ENCODE assay signal across 8 cellular contexts in the genomic region with DNA sequence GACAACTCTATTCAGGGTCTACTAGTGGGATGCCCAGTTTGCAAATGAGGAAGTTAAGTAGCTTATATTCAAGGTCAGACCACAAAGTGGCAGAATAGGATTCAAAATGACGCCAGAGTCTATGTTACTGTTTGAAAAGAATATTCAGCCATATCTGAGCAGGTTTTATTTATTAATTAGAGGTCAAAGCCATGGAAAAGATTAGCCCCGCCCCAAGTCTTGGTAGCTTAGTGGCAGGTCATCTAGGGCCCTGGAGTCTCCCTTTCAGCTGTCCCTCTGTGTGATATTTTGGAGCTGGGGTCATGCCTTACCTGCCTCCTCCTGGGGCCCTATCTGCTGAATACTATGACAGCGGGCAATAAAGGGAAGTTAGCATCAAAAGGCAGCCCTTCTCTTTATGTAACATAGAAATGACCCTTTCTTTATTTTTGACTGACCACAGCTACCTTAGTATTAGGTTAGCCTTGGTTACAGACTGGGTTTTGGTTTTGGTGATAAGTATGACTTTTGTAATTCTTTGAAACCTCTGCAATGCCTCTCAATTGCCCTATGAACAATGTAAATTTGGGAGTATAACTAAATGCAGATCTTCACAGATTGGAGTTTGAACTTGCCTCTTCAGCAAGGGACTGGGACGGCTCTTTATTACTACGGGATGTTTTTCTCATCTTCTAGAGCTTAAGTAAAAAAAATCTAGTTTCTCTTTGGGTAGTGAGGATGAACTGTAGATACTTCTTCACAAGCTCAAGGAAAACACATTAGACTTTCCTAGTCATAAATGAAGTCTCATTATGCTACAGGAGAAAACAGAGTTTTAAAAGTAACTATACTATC.
DNase-seq lines count a peak whose midpoint lies in the region; ATAC-seq, FAIRE-seq and TF ChIP-seq lines count a peak whose summit lies in the region.

No MANE protein-coding gene starts in this region.

- no peak overlapping the region for H3K4me3 ChIP-seq in KMS-11 (IDR thresholded peaks at IDR 0.05; ENCODE audit: insufficient read depth, low read depth, low read length)

- H3K27ac Mint-ChIP-seq in activated naive CD8-positive, alpha-beta T cell treated with anti-CD3 and anti-CD28 coated beads, Interleukin-2, amount 10 ng/mL, durations not matched to agents 7 days and 5 days: peak overlapping the region; percentile 96

- H2AFZ ChIP-seq in KMS-11 (ENCODE audit: low read depth): peak overlapping the region; percentile 45

- H3K4me2 ChIP-seq in KMS-11: peak overlapping the region; percentile 94

- no peak for TF ChIP-seq CTCF in KMS-11 (conservative IDR thresholded peaks at IDR 0.05; ENCODE audit: low read depth, low read length)

- peaks cover 77% of the 10 kb centered on the region for H3K4me1 Mint-ChIP-seq in activated naive CD8-positive, alpha-beta T cell treated with anti-CD3 and anti-CD28 coated beads, Interleukin-2, amount 10 ng/mL, durations not matched to agents 7 days and 5 days

- H3K27me3 Mint-ChIP-seq in activated naive CD8-positive, alpha-beta T cell treated with anti-CD3 and anti-CD28 coated beads, Interleukin-2, amount 10 ng/mL, durations not matched to agents 7 days and 5 days: no peaks in the 10 kb centered on the region

- H3K27me3 ChIP-seq in KMS-11 (ENCODE audit: insufficient read depth, low read depth): no peaks in the 10 kb centered on the region

- DNase-seq in GDM1 (lab: John Stamatoyannopoulos, UW) (peak; percentile 58), SW480 (ENCODE audit: low spot score) (no peak), urothelium cell line (ENCODE audit: low spot score) (no peak)
- DNase-seq in activated naive CD8-positive, alpha-beta T cell treated with anti-CD3 and anti-CD28 coated beads, Interleukin-2, amount 10 ng/mL, durations not matched to agents 7 days and 5 days: no peak
- DNase-seq in activated CD4-positive, CD25-positive, alpha-beta regulatory T cell treated with anti-CD3 and anti-CD28 coated beads, Interleukin-2, amount 50 U/mL, for 72 hours: no peak
- DNase-seq in activated CD4-positive, alpha-beta T cell treated with anti-CD3 and anti-CD28 coated beads for 4 hours: no peak

- H4K20me1 ChIP-seq in KMS-11 (ENCODE audit: insufficient read depth): no peaks in the 10 kb centered on the region

- no peaks in the 10 kb centered on the region for H3K36me3 ChIP-seq in KMS-11 (ENCODE audit: insufficient read depth)

- ATAC-seq in GM21447 (IDR thresholded peaks at IDR 0.05; ENCODE audit: unreplicated experiment): peak; percentile 38
- ATAC-seq in activated naive CD8-positive, alpha-beta T cell treated with anti-CD3 and anti-CD28 coated beads, Interleukin-2, amount 10 ng/mL, durations not matched to agents 7 days and 5 days (ENCODE audit: low read depth): no peak

- POLR2A ChIA-PET in activated naive CD8-positive, alpha-beta T cell treated with anti-CD3 and anti-CD28 coated beads, Interleukin-2, amount 10 ng/mL, durations not matched to agents 7 days and 5 days (lab: Charles Lee): interaction anchor here (0.8 to 13.2 kb wide), 9 partner anchors 9 to 183 kb away, joined by 3 to 219 read pairs (median 6); a partner anchor contains a TSS

- H3K9ac ChIP-seq in KMS-11: peak overlapping the region; percentile 65; the same call in 1 of the 2 replicates

- peaks cover 7% of the 10 kb centered on the region for H3K36me3 Mint-ChIP-seq in activated naive CD8-positive, alpha-beta T cell treated with anti-CD3 and anti-CD28 coated beads, Interleukin-2, amount 10 ng/mL, durations not matched to agents 7 days and 5 days

- H3K4me3 Mint-ChIP-seq in activated naive CD8-positive, alpha-beta T cell treated with anti-CD3 and anti-CD28 coated beads, Interleukin-2, amount 10 ng/mL, durations not matched to agents 7 days and 5 days: peak overlapping the region; percentile 85

- H3K79me2 ChIP-seq in KMS-11 (ENCODE audit: insufficient read depth, low read depth): no peaks in the 10 kb centered on the region

- peaks cover 93% of the 10 kb centered on the region for H3K4me1 ChIP-seq in KMS-11 (ENCODE audit: low read depth, poor library complexity, severe bottlenecking)

- no peak for FAIRE-seq in urothelium cell line (lab: Jason Lieb, UNC)

- H3K27ac ChIP-seq in KMS-11: peak overlapping the region; percentile 95

- H3K9me3 Mint-ChIP-seq in activated naive CD8-positive, alpha-beta T cell treated with anti-CD3 and anti-CD28 coated beads, Interleukin-2, amount 10 ng/mL, durations not matched to agents 7 days and 5 days: peaks cover 6% of the 10 kb centered on the region
